In the genomic region with DNA sequence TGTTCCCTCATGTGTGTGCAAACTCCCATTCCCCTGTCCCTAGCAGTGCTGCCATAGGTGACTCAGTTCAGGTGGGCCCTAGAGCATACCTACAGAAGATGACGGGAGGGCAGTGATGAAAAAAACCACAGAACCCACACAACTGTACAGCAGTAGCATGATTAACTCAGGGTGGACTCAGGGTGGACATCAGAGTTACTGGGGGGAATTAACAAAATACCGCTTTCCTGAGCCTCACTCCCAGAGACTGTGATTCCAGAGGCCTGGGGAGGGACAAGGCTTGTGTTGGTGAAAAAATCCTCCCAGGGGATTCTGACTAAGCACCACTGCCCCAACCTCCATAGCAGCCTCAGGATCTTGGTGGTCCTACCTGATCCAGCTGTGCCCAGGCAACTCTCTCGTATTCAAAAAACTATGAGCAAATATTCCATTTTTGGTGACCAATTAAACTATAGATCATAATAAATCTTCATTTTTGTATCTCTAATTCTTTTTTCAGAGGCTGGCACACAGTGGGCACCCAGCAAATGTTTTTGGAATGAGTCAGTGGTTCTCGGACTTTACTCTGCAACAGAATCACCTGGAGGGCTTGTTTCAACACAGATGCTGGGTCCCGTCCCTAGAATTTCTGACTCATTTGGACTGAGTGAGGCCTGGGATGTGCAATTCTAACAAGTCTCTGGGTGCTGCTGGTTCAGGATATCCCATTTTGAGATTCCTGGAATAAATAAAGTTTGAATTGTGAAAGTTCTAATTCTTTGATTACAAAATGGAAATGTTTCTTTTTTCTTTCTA, we compare ENCODE assay signal across 14 cellular contexts.
DNase-seq lines count a peak whose midpoint lies in the region; ATAC-seq and TF ChIP-seq lines count a peak whose summit lies in the region.
"Had no signal": no experiment of that assay in that cellular context is flagged by ENCODE, and none has a peak within 500 bp of the region (broad histone marks: within the 10 kb centered on the region; RNA-seq: fewer than 3 reads in every experiment).

No MANE protein-coding gene starts in this region.

- H3K9me3 ChIP-seq in GM23248 (ENCODE audit: low read depth): no peaks in the 10 kb centered on the region
- no peaks in the 10 kb centered on the region for H3K9me3 ChIP-seq in PC-9 (ENCODE audit: insufficient read depth, low read depth)

- H3K4me1 ChIP-seq in GM23248 (ENCODE audit: insufficient read depth): peaks cover 14% of the 10 kb centered on the region
- peaks cover 21% of the 10 kb centered on the region for H3K4me1 ChIP-seq in PC-9 (replicated peaks; ENCODE audit: insufficient read depth)
- H3K4me1 ChIP-seq: Caco-2 had no signal

- H3K4me3 Mint-ChIP-seq in immature natural killer cell: no peak overlapping the region
- H3K4me3 Mint-ChIP-seq: activated T-helper 17 cell treated with anti-CD3 and anti-CD28 coated beads, Interleukin-2, amount 50 U/mL, for 72 hours; T-helper 1 cell treated with Interleukin-12 subunit alpha and Interleukin-12 subunit beta and Interleukin-4 antibody, amounts not matched to agents 30 μg/mL and 1 μg/mL, for 36 hours had no signal

- CTCF ChIA-PET in PC-9 (lab: Charles Lee): no interaction called here

- no peaks in the 10 kb centered on the region for H3K36me3 Mint-ChIP-seq in immature natural killer cell

- DNase-seq in GM23248 (peak; percentile 87), PC-9 (peak; percentile 59 to 87), epithelial cell of proximal tubule (ENCODE audit: low read depth) (peak; percentile 82), skeletal muscle cell (ENCODE audit: low read depth) (peak; percentile 38), NCI-H1105 treated with DMSO at 0.1 percent for 48 hours (lab: John Stamatoyannopoulos, UW) (no peak), immature natural killer cell (no peak)
- DNase-seq: Caco-2; effector memory CD4-positive, alpha-beta T cell; NCI-H2171; small intestine; substantia nigra had no signal

- no peaks in the 10 kb centered on the region for H3K79me2 ChIP-seq in GM23248 (ENCODE audit: insufficient read depth)
- no peaks in the 10 kb centered on the region for H3K79me2 ChIP-seq in PC-9 (ENCODE audit: low read depth)

- H3K4me1 Mint-ChIP-seq in immature natural killer cell: no peaks in the 10 kb centered on the region

- in situ Hi-C loops in GM23248 (cut with MboI): no loop called here

- TF ChIP-seq CTCF in PC-9 (conservative IDR thresholded peaks at IDR 0.05): no peak
- no peak for TF ChIP-seq CTCF in epithelial cell of proximal tubule (conservative IDR thresholded peaks at IDR 0.05; ENCODE audit: low read depth, low read length)

- H3K27ac ChIP-seq in GM23248 (peak overlapping the region; percentile 48), PC-9 (peak overlapping the region; percentile 91)

- POLR2A ChIA-PET in PC-9 (lab: Charles Lee; ENCODE audit: unreplicated experiment): no interaction called here

- H2AFZ ChIP-seq in GM23248 (no peak overlapping the region), PC-9 (no peak overlapping the region)

- no TSS peak for BruUV-seq in PC-9 (replicated peaks; lab: Mats Ljungman, UMichigan)

- ATAC-seq in HG02840 (IDR thresholded peaks at IDR 0.05; ENCODE audit: low FRiP score, unreplicated experiment): no peak
- ATAC-seq: activated T-helper 17 cell treated with anti-CD3 and anti-CD28 coated beads, Interleukin-2, amount 50 U/mL, for 72 hours had no signal

- H3K4me2 ChIP-seq in GM23248 (ENCODE audit: unreplicated experiment) (peak overlapping the region; percentile 8), PC-9 (peak overlapping the region; percentile 59)

- no peaks in the 10 kb centered on the region for H3K9me2 ChIP-seq in GM23248 (ENCODE audit: insufficient read depth)
- no peaks in the 10 kb centered on the region for H3K9me2 ChIP-seq in PC-9 (ENCODE audit: insufficient read depth)

- H3K9ac ChIP-seq in GM23248: no peak overlapping the region

- H3K36me3 ChIP-seq in GM23248 (ENCODE audit: low read depth) (no peaks in the 10 kb centered on the region), PC-9 (ENCODE audit: low read depth) (no peaks in the 10 kb centered on the region)

- H3F3A ChIP-seq in GM23248 (ENCODE audit: insufficient read depth) (peaks cover 13% of the 10 kb centered on the region; the same call in 1 of the 2 replicates), PC-9 (ENCODE audit: insufficient read depth, low read depth) (peaks cover 27% of the 10 kb centered on the region)

- intact Hi-C loops in PC-9 (cut with micrococcal nuclease; ENCODE audit: unreplicated experiment): loop anchor here (1.0 to 2.0 kb wide), 3 partner anchors 12 to 83 kb away; no protein-coding TSS in a partner anchor

- H3K27ac Mint-ChIP-seq in immature natural killer cell: no peak overlapping the region
- H3K27ac Mint-ChIP-seq: activated T-helper 17 cell treated with anti-CD3 and anti-CD28 coated beads, Interleukin-2, amount 50 U/mL, for 72 hours; T-helper 1 cell treated with Interleukin-12 subunit alpha and Interleukin-12 subunit beta and Interleukin-4 antibody, amounts not matched to agents 30 μg/mL and 1 μg/mL, for 36 hours had no signal

- WGBS in GM23248 (ENCODE audit: low coverage in 1 of 2, low lambda C conversion rate in 2 of 2, missing lambda C conversion rate in 2 of 2), 2 experiments: 29 to 32% methylated on average over 5 of the region's 5 CpGs

- H3K27me3 ChIP-seq in GM23248 (replicated peaks; ENCODE audit: insufficient read depth): no peaks in the 10 kb centered on the region
- no peaks in the 10 kb centered on the region for H3K27me3 ChIP-seq in PC-9 (ENCODE audit: insufficient read depth, low read depth)

- H3K9me3 Mint-ChIP-seq in immature natural killer cell: no peaks in the 10 kb centered on the region
- H3K9me3 Mint-ChIP-seq: activated T-helper 17 cell treated with anti-CD3 and anti-CD28 coated beads, Interleukin-2, amount 50 U/mL, for 72 hours; T-helper 1 cell treated with Interleukin-12 subunit alpha and Interleukin-12 subunit beta and Interleukin-4 antibody, amounts not matched to agents 30 μg/mL and 1 μg/mL, for 36 hours had no signal

- no peak overlapping the region for H3K4me3 ChIP-seq in GM23248
- H3K4me3 ChIP-seq in PC-9: no peak overlapping the region
- H3K4me3 ChIP-seq in epithelial cell of proximal tubule (ENCODE audit: low read depth, low read length): no peak overlapping the region
- H3K4me3 ChIP-seq in skeletal muscle cell (ENCODE audit: low read depth, low read length): no peak overlapping the region

- H4K20me1 ChIP-seq in GM23248 (ENCODE audit: insufficient read depth) (no peaks in the 10 kb centered on the region), PC-9 (ENCODE audit: insufficient read depth) (no peaks in the 10 kb centered on the region)

- H3K27me3 Mint-ChIP-seq in immature natural killer cell (ENCODE audit: low read depth in 3 of 3): peaks cover 1 to 7% (median 3%) of the 10 kb centered on the region in 3 donors
- H3K27me3 Mint-ChIP-seq: activated T-helper 17 cell treated with anti-CD3 and anti-CD28 coated beads, Interleukin-2, amount 50 U/mL, for 72 hours had no signal

Comparison
In these comparisons a context has a peak if more than half of its experiments do, and no peak if none do; other contexts are left out.
1. DNase-seq: peak in GM23248 (single experiment), PC-9 (2 of 2), epithelial cell of proximal tubule (single experiment) and skeletal muscle cell (single experiment); none in NCI-H1105 treated with DMSO at 0.1 percent for 48 hours (single experiment) and immature natural killer cell (0 of 3).